Comparison of ENCODE assay signal across 19 cellular contexts in genomic region chr18:20966795-20967194, GRCh38.
A peak's percentile ranks its signal among the peaks of the same experiment; 100 is the strongest.
DNase-seq lines count a peak whose midpoint lies in the region; ATAC-seq and TF ChIP-seq lines count a peak whose summit lies in the region.
"Had no signal": no experiment of that assay in that cellular context is flagged by ENCODE, and none has a peak within 500 bp of the region (broad histone marks: within the 10 kb centered on the region; RNA-seq: fewer than 3 reads in every experiment).

No MANE protein-coding gene starts in this region.

- H3K27me3 Mint-ChIP-seq in activated T-cell treated with anti-CD3 and anti-CD28 coated beads, Interleukin-2, amount 50 U/mL, for 72 hours (ENCODE audit: low read depth), result no peaks in the 10 kb centered on the region
- H3K27me3 Mint-ChIP-seq in activated T-cell treated with anti-CD3 and anti-CD28 coated beads, Interleukin-2, amount 50 U/mL, for 4 hours (ENCODE audit: low read depth), result no peaks in the 10 kb centered on the region
- H3K27me3 Mint-ChIP-seq in natural killer cell (ENCODE audit: low read depth in 2 of 2), result no peaks in the 10 kb centered on the region
- no peaks in the 10 kb centered on the region for H3K27me3 Mint-ChIP-seq in natural killer cell treated with Interleukin-12 subunit alpha and Interleukin-12 subunit beta and Interleukin-15 and Interleukin-18, amount 100 ng/mL, for 72 hours
- H3K27me3 Mint-ChIP-seq: CD4-positive, alpha-beta T cell; CD8-positive, alpha-beta memory T cell had no signal

- no peak overlapping the region for H3K4me3 ChIP-seq in fibroblast of the aortic adventitia (ENCODE audit: low read depth, low read length)
- H3K4me3 ChIP-seq: BLaER1 treated with 17β-estradiol and CSF1 and Interleukin-3, amounts not matched to agents 10 nM and 100 nM; GM23338 had no signal

- H3K27ac Mint-ChIP-seq in activated T-cell treated with anti-CD3 and anti-CD28 coated beads, Interleukin-2, amount 50 U/mL, for 72 hours, result peak overlapping the region; percentile 57
- H3K27ac Mint-ChIP-seq in natural killer cell, result peak overlapping the region; percentile 30 to 41
- H3K27ac Mint-ChIP-seq in natural killer cell treated with Interleukin-12 subunit alpha and Interleukin-12 subunit beta and Interleukin-15 and Interleukin-18, amount 100 ng/mL, for 72 hours, result no peak overlapping the region
- H3K27ac Mint-ChIP-seq: CD14-positive monocyte; CD4-positive, alpha-beta T cell; GM23338 had no signal

- H3K36me3 Mint-ChIP-seq in activated T-cell treated with anti-CD3 and anti-CD28 coated beads, Interleukin-2, amount 50 U/mL, for 72 hours (ENCODE audit: insufficient read depth in 2 of 2), result peaks cover 0 to 17% of the 10 kb centered on the region in 2 donors
- H3K36me3 Mint-ChIP-seq in activated T-cell treated with anti-CD3 and anti-CD28 coated beads, Interleukin-2, amount 50 U/mL, for 4 hours (ENCODE audit: insufficient read depth), result peaks cover 37% of the 10 kb centered on the region
- H3K36me3 Mint-ChIP-seq in natural killer cell, result peaks cover 6% of the 10 kb centered on the region
- H3K36me3 Mint-ChIP-seq in natural killer cell treated with Interleukin-12 subunit alpha and Interleukin-12 subunit beta and Interleukin-15 and Interleukin-18, amount 100 ng/mL, for 72 hours, result peaks cover 8% of the 10 kb centered on the region

- H3K9me3 Mint-ChIP-seq in activated T-cell treated with anti-CD3 and anti-CD28 coated beads, Interleukin-2, amount 50 U/mL, for 72 hours, result no peaks in the 10 kb centered on the region
- H3K9me3 Mint-ChIP-seq in activated T-cell treated with anti-CD3 and anti-CD28 coated beads, Interleukin-2, amount 50 U/mL, for 4 hours, result no peaks in the 10 kb centered on the region
- no peaks in the 10 kb centered on the region for H3K9me3 Mint-ChIP-seq in natural killer cell
- no peaks in the 10 kb centered on the region for H3K9me3 Mint-ChIP-seq in natural killer cell treated with Interleukin-12 subunit alpha and Interleukin-12 subunit beta and Interleukin-15 and Interleukin-18, amount 100 ng/mL, for 72 hours
- H3K9me3 Mint-ChIP-seq: CD14-positive monocyte; CD4-positive, alpha-beta T cell; CD8-positive, alpha-beta memory T cell; GM23338; H9 had no signal

- no peak overlapping the region for H3K4me3 Mint-ChIP-seq in activated T-cell treated with anti-CD3 and anti-CD28 coated beads, Interleukin-2, amount 50 U/mL, for 72 hours
- H3K4me3 Mint-ChIP-seq in activated T-cell treated with anti-CD3 and anti-CD28 coated beads, Interleukin-2, amount 50 U/mL, for 4 hours, result no peak overlapping the region
- H3K4me3 Mint-ChIP-seq in natural killer cell, result no peak overlapping the region
- H3K4me3 Mint-ChIP-seq in natural killer cell treated with Interleukin-12 subunit alpha and Interleukin-12 subunit beta and Interleukin-15 and Interleukin-18, amount 100 ng/mL, for 72 hours, result no peak overlapping the region
- H3K4me3 Mint-ChIP-seq: CD14-positive monocyte; CD4-positive, alpha-beta T cell; CD8-positive, alpha-beta memory T cell; GM23338; H9 had no signal

- DNase-seq in activated T-cell treated with anti-CD3 and anti-CD28 coated beads, Interleukin-2, amount 50 U/mL, for 72 hours, result no peak
- no peak for DNase-seq in activated T-cell treated with anti-CD3 and anti-CD28 coated beads, Interleukin-2, amount 50 U/mL, for 4 hours
- DNase-seq in natural killer cell, result no peak
- no peak for DNase-seq in natural killer cell treated with Interleukin-12 subunit alpha and Interleukin-12 subunit beta and Interleukin-15 and Interleukin-18, amount 100 ng/mL, for 72 hours (ENCODE audit: low spot score)
- DNase-seq in fibroblast of the aortic adventitia (ENCODE audit: low read depth), result peak; percentile 19
- DNase-seq in NCI-H526 (lab: John Stamatoyannopoulos, UW), result no peak
- no peak for DNase-seq in NCI-H748 treated with DMSO at 0.1 percent for 48 hours (lab: John Stamatoyannopoulos, UW)
- DNase-seq: AML-193; BE2C; CD4-positive, alpha-beta T cell; CD8-positive, alpha-beta memory T cell; DMS53; DMS79 treated with DMSO at 0.1 percent for 48 hours; GF-D8; H9 had no signal

- no peak for TF ChIP-seq CTCF in natural killer cell (IDR thresholded peaks at IDR 0.05)
- TF ChIP-seq CTCF in fibroblast of the aortic adventitia (IDR thresholded peaks at IDR 0.05; ENCODE audit: insufficient read depth, low read length), result no peak

- intact Hi-C loops in natural killer cell (cut with micrococcal nuclease), result no loop called here

- H3K4me1 Mint-ChIP-seq in activated T-cell treated with anti-CD3 and anti-CD28 coated beads, Interleukin-2, amount 50 U/mL, for 72 hours (ENCODE audit: low read depth), result no peaks in the 10 kb centered on the region
- H3K4me1 Mint-ChIP-seq in activated T-cell treated with anti-CD3 and anti-CD28 coated beads, Interleukin-2, amount 50 U/mL, for 4 hours (ENCODE audit: low read depth), result no peaks in the 10 kb centered on the region
- peaks cover 2% of the 10 kb centered on the region in 2 donors for H3K4me1 Mint-ChIP-seq in natural killer cell
- peaks cover 2 to 3% of the 10 kb centered on the region in 2 donors for H3K4me1 Mint-ChIP-seq in natural killer cell treated with Interleukin-12 subunit alpha and Interleukin-12 subunit beta and Interleukin-15 and Interleukin-18, amount 100 ng/mL, for 72 hours (ENCODE audit: low read depth in 2 of 2)
- H3K4me1 Mint-ChIP-seq: CD14-positive monocyte, GM23338, H9 had no signal

- ATAC-seq in activated T-cell treated with anti-CD3 and anti-CD28 coated beads, Interleukin-2, amount 50 U/mL, for 72 hours (replicated peaks in 1 of 2), result no peak
- no peak for ATAC-seq in activated T-cell treated with anti-CD3 and anti-CD28 coated beads, Interleukin-2, amount 50 U/mL, for 4 hours
- no peak for ATAC-seq in natural killer cell
- ATAC-seq in natural killer cell treated with Interleukin-12 subunit alpha and Interleukin-12 subunit beta and Interleukin-15 and Interleukin-18, amount 100 ng/mL, for 72 hours, result no peak
- ATAC-seq: GM23338, HCT116 had no signal

Comparison
In these comparisons a context has a peak if more than half of its experiments do, and no peak if none do; other contexts are left out.
1. H3K27ac Mint-ChIP-seq: peak in activated T-cell treated with anti-CD3 and anti-CD28 coated beads, Interleukin-2, amount 50 U/mL, for 72 hours (single experiment) and natural killer cell (2 of 2); none in natural killer cell treated with Interleukin-12 subunit alpha and Interleukin-12 subunit beta and Interleukin-15 and Interleukin-18, amount 100 ng/mL, for 72 hours (0 of 2).